Comparison of ENCODE assay signal across 8 cellular contexts in the genomic region with DNA sequence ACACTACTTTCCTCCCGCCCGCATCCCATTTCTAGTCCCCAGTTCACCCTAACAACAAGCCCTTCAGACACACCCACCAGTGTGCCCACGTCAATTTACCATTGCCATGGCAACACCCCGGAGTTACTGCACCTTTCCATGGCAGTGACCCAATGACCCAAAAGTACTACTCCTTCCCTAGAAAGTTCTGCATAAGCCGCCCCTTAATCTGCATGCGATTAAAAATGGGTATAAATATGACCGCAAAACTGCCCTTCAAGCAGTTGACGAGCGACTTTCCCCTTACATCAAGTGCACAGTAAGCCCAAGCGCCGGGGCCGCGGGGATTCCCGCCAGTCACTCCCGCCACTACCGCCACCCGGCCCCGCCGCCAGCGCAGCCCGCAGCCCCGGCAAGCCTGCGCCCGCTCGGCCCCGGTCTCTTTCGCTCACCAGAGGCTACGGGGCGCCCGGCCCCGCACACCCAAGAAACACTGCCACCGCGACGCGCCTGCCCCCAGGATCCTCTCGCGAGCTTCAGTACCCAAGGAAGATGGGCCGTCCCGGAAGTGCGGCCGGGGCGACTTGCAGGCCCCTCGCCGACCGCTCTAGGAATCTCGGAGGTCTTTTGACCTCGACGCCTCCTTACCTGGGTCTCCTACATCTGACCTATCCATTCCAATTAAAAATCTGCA. TPM values are rescaled to one million over a fixed set of nuclear protein-coding genes. Genes with fewer than 3 reads are reported as not detected.
DNase-seq lines count a peak whose midpoint lies in the region; ATAC-seq and TF ChIP-seq lines count a peak whose summit lies in the region.

No MANE protein-coding gene starts in this region.

- H2BK120ac ChIP-seq in neuronal stem cell (ENCODE audit: low read depth, low read length), result no peak overlapping the region

- peak overlapping the region; percentile 97 for H2AFZ ChIP-seq in neuronal stem cell (ENCODE audit: low read length)

- TF ChIP-seq EP300 in gastroesophageal sphincter (IDR thresholded peaks at IDR 0.05), result no peak

- H2AK5ac ChIP-seq in neuronal stem cell (ENCODE audit: low read depth, low read length), result no peak overlapping the region

- no peak overlapping the region for H3K4ac ChIP-seq in neuronal stem cell (ENCODE audit: low read length)

- H3K14ac ChIP-seq in neuronal stem cell (ENCODE audit: low read length), result no peak overlapping the region

- no peak overlapping the region for H3K23ac ChIP-seq in neuronal stem cell (ENCODE audit: low read depth, low read length, poor library complexity)

- H3K9me3 ChIP-seq in gastroesophageal sphincter (peaks cover 0 to 34% (median 0%) of the 10 kb centered on the region in 3 donors), neuronal stem cell (replicated peaks in 1 of 2; ENCODE audit: control insufficient read depth in 2 of 2, insufficient read depth in 1 of 2, low read depth in 1 of 2, low read length in 2 of 2) (peaks cover 19 to 59% of the 10 kb centered on the region in 2 donors)

- ATAC-seq in HG03066 (IDR thresholded peaks at IDR 0.05; ENCODE audit: low read depth, unreplicated experiment), result peak; percentile 99
- ATAC-seq in gastroesophageal sphincter, result peak; percentile 90
- ATAC-seq in HG02970 (IDR thresholded peaks at IDR 0.05; ENCODE audit: low FRiP score, unreplicated experiment), result no peak

- no peak overlapping the region for H4K8ac ChIP-seq in neuronal stem cell (ENCODE audit: low read depth, low read length)

- peak overlapping the region; percentile 75 for H3K18ac ChIP-seq in neuronal stem cell (ENCODE audit: low read length)

- peak overlapping the region; percentile 66 to 87 for H3K4me3 ChIP-seq in gastroesophageal sphincter
- H3K4me3 ChIP-seq in neuronal stem cell (ENCODE audit: low read length in 2 of 2), result peak overlapping the region; percentile 76 to 90

- H2BK5ac ChIP-seq in neuronal stem cell (ENCODE audit: low read length), result no peak overlapping the region

- H3K4me2 ChIP-seq in neuronal stem cell (ENCODE audit: insufficient read depth, low read length, poor library complexity, severe bottlenecking), result peak overlapping the region; percentile 38

- peak in 2 of 4 experiments; percentile 10 to 19 for TF ChIP-seq CTCF in gastroesophageal sphincter (IDR thresholded peaks at IDR 0.05)

- peaks cover 0 to 26% of the 10 kb centered on the region in 2 donors for H3K36me3 ChIP-seq in gastroesophageal sphincter
- peaks cover 1 to 38% of the 10 kb centered on the region in 2 donors for H3K36me3 ChIP-seq in neuronal stem cell (replicated peaks in 1 of 2; ENCODE audit: control insufficient read depth in 2 of 2, insufficient read depth in 2 of 2, low read length in 2 of 2)

- peak overlapping the region in 3 of 4 donors; percentile 71 to 78 (median 76) for H3K27ac ChIP-seq in gastroesophageal sphincter
- no peak overlapping the region for H3K27ac ChIP-seq in neuronal stem cell (replicated peaks; ENCODE audit: low read length)

- H3K9ac ChIP-seq in neuronal stem cell (ENCODE audit: low read depth, low read length, poor library complexity), result peak overlapping the region; percentile 21

- no peaks in the 10 kb centered on the region for H3K79me1 ChIP-seq in neuronal stem cell (ENCODE audit: low read depth, low read length)

- H3K4me1 ChIP-seq in gastroesophageal sphincter (peaks cover 0 to 16% (median 3%) of the 10 kb centered on the region in 3 donors), neuronal stem cell (ENCODE audit: control insufficient read depth in 2 of 2, insufficient read depth in 1 of 2, low read depth in 1 of 2, low read length in 2 of 2) (no peaks in the 10 kb centered on the region)

- TF ChIP-seq POLR2A in GM15510 (IDR thresholded peaks at IDR 0.05; ENCODE audit: borderline replicate concordance, extremely low read depth, insufficient read length) (peak; percentile 39), gastroesophageal sphincter (IDR thresholded peaks at IDR 0.05) (no peak)

- no peak overlapping the region for H2BK12ac ChIP-seq in neuronal stem cell (ENCODE audit: low read length)

- WGBS in gastroesophageal sphincter (ENCODE audit: low coverage in 1 of 2), 2 donors, result 0 to 1% methylated on average over 3 to 12 of the region's 48 CpGs
- WGBS in neuronal stem cell (ENCODE audit: extremely low coverage in 2 of 2, insufficient read length in 2 of 2, insufficient replicate concordance in 1 of 2), 2 donors, result no CpG with 5 or more reads among the region's 48 CpGs

- no peak overlapping the region for H2BK15ac ChIP-seq in neuronal stem cell (ENCODE audit: low read length)

- no peak overlapping the region for H4K91ac ChIP-seq in neuronal stem cell (ENCODE audit: low read depth, low read length, poor library complexity)

- H3K27me3 ChIP-seq in gastroesophageal sphincter, result peaks cover 18% of the 10 kb centered on the region
- H3K27me3 ChIP-seq in neuronal stem cell (ENCODE audit: control insufficient read depth in 3 of 3, insufficient read depth in 3 of 3, low read depth in 1 of 3, low read length in 3 of 3), result no peaks in the 10 kb centered on the region

- DNase-seq in NOMO-1 treated with dmso at 0.1 percent for 144 hours (lab: John Stamatoyannopoulos, UW; ENCODE audit: unreplicated experiment) (peak; percentile 59), neuronal stem cell (ENCODE audit: low spot score) (peak; percentile 17), stromal cell of bone marrow (ENCODE audit: low read depth) (peak; percentile 70)
- DNase-seq in activated naive CD4-positive, alpha-beta T cell treated with Interleukin-2 at 50 U/mL for 16 hours, result peak; percentile 30

RNA-seq across cellular contexts. Expression of gene ZNF502, which starts 27.2 kb away (rescaled TPM):
- 1 to 10 TPM; 5.0 to 10.0 (median 5.5) TPM for total RNA-seq in gastroesophageal sphincter
- polyA plus RNA-seq in neuronal stem cell (2013, experiment 1 of 2), result 2.4 TPM
- polyA plus RNA-seq in neuronal stem cell (2013, experiment 2 of 2), result 2.5 TPM

RNA-seq across cellular contexts. Expression of gene ZNF35, which starts 36.7 kb away (rescaled TPM):
- total RNA-seq in gastroesophageal sphincter, result 10 to 100 TPM in 3 of 4 donors, 1 to 10 TPM in 1; 9.1 to 27.6 (median 13.1) TPM
- polyA plus RNA-seq in neuronal stem cell (2013, experiment 1 of 2), result 8.0 TPM
- 8.8 TPM for polyA plus RNA-seq in neuronal stem cell (2013, experiment 2 of 2)

RNA-seq across cellular contexts. Expression of gene ZNF501, which starts 44.2 kb away (rescaled TPM):
- total RNA-seq in gastroesophageal sphincter, result 10 to 100 TPM in 1 of 4 donors, 1 to 10 TPM in 3; 7.0 to 16.3 (median 9.0) TPM
- polyA plus RNA-seq in neuronal stem cell (2013, experiment 1 of 2), result 3.6 TPM
- 3.7 TPM for polyA plus RNA-seq in neuronal stem cell (2013, experiment 2 of 2)

Comparison
In these comparisons a context has a peak if more than half of its experiments do, and no peak if none do; other contexts are left out.
1. DNase-seq: peak in every context shown above with its lines; median percentile 70 in stromal cell of bone marrow; 59 in NOMO-1 treated with dmso at 0.1 percent for 144 hours; 30 in activated naive CD4-positive, alpha-beta T cell treated with Interleukin-2 at 50 U/mL for 16 hours; 17 in neuronal stem cell.